Comparison of ENCODE assay signal across 8 cellular contexts in genomic region chr6:37783025-37783825, GRCh38. TPM values are rescaled to one million over a fixed set of nuclear protein-coding genes. Genes with fewer than 3 reads are reported as not detected.
DNase-seq lines count a peak whose midpoint lies in the region; ATAC-seq and TF ChIP-seq lines count a peak whose summit lies in the region.

No MANE protein-coding gene starts in this region.

- CTCF ChIA-PET in CD4-positive, alpha-beta T cell (lab: Charles Lee) = interaction anchor here (1.3 kb wide), 1 partner anchor 399 kb away, joined by 3 read pairs; no protein-coding TSS in a partner anchor

- H3K4me3 ChIP-seq in astrocyte of the cerebellum (ENCODE audit: low read depth, low read length) (peak overlapping the region; percentile 25), iPS DF 6.9 (ENCODE audit: low read length) (peak overlapping the region; percentile 30; the same call in 1 of the 2 replicates)

- H3K36me3 Mint-ChIP-seq in CD4-positive, alpha-beta T cell (ENCODE audit: low read depth) = no peaks in the 10 kb centered on the region

- H3K9me3 Mint-ChIP-seq in CD4-positive, alpha-beta T cell = no peaks in the 10 kb centered on the region

- intact Hi-C loops in CD4-positive, alpha-beta T cell (cut with DNase I, micrococcal nuclease) = no loop called here
- intact Hi-C loops in sciatic nerve (cut with DNase I) = no loop called here

- H3K9me3 ChIP-seq in CD4-positive, alpha-beta T cell (ENCODE audit: control insufficient read depth, low read length) = no peaks in the 10 kb centered on the region
- H3K9me3 ChIP-seq in iPS DF 6.9 (ENCODE audit: control insufficient read depth, insufficient read depth, low read length) = no peaks in the 10 kb centered on the region

- peaks cover 23% of the 10 kb centered on the region for H3K27me3 ChIP-seq in CD4-positive, alpha-beta T cell (ENCODE audit: control insufficient read depth, insufficient read depth, low read length)
- H3K27me3 ChIP-seq in iPS DF 6.9 (ENCODE audit: control insufficient read depth, insufficient read depth, low read length) = no peaks in the 10 kb centered on the region; the same call in 1 of the 2 replicates

- peaks cover 17% of the 10 kb centered on the region for H3K4me1 Mint-ChIP-seq in CD4-positive, alpha-beta T cell (ENCODE audit: low read depth)

- POLR2A ChIA-PET in CD4-positive, alpha-beta T cell (lab: Charles Lee) = no interaction called here

- WGBS in iPS DF 6.9 (ENCODE audit: insufficient coverage, insufficient read length) = no CpG with 5 or more reads among the region's 22 CpGs

- H3K27me3 Mint-ChIP-seq in CD4-positive, alpha-beta T cell = peaks cover 41% of the 10 kb centered on the region

- ATAC-seq in CD4-positive, alpha-beta T cell (ENCODE audit: poor library complexity) = no peak
- peak; percentile 59 for ATAC-seq in sciatic nerve
- no peak for ATAC-seq in GM21825 (IDR thresholded peaks at IDR 0.05; ENCODE audit: unreplicated experiment)
- no peak for ATAC-seq in HG03520 (IDR thresholded peaks at IDR 0.05; ENCODE audit: unreplicated experiment)

- TF ChIP-seq CTCF in CD4-positive, alpha-beta T cell (IDR thresholded peaks at IDR 0.05) = no peak
- TF ChIP-seq CTCF in astrocyte of the cerebellum (IDR thresholded peaks at IDR 0.05; ENCODE audit: low read depth, low read length, missing control alignments) = no peak

- no peaks in the 10 kb centered on the region for H3K36me3 ChIP-seq in iPS DF 6.9 (ENCODE audit: control insufficient read depth, insufficient read depth, low read length)

- no peak for DNase-seq in CD4-positive, alpha-beta T cell
- DNase-seq in M059J (ENCODE audit: low read depth) (peak; percentile 64), astrocyte of the cerebellum (ENCODE audit: low read depth) (no peak), iPS DF 6.9 (ENCODE audit: low read depth, low spot score) (no peak), sciatic nerve (ENCODE audit: low spot score) (peak; percentile 62), middle frontal gyrus (ENCODE audit: extremely low spot score, low spot score) (no peak)

- peaks cover 20% of the 10 kb centered on the region for H3K4me1 ChIP-seq in iPS DF 6.9 (ENCODE audit: control insufficient read depth, insufficient read depth, low read length)

- H3K27ac ChIP-seq in CD4-positive, alpha-beta T cell (ENCODE audit: low read depth, low read length) = no peak overlapping the region
- no peak overlapping the region for H3K27ac ChIP-seq in iPS DF 6.9 (ENCODE audit: low read length)

- no peak overlapping the region for H3K27ac Mint-ChIP-seq in CD4-positive, alpha-beta T cell

- in situ Hi-C loops in astrocyte of the cerebellum (cut with HindIII; ENCODE audit: low sequenced_read_pairs) = no loop called here

- H3K4me3 Mint-ChIP-seq in CD4-positive, alpha-beta T cell = peak overlapping the region; percentile 79

RNA-seq across cellular contexts. Expression of gene ZFAND3, which starts 36.3 kb away (rescaled TPM):
- total RNA-seq in CD4-positive, alpha-beta T cell = 10 to 100 TPM; 34.4 to 37.0 TPM
- 17.6 and 36.2 TPM in 2 replicates for total RNA-seq in M059J (2014; rRNA removed; shearing (Covaris generic))
- total RNA-seq in sciatic nerve = 58.9 TPM

Comparison
In these comparisons a context has a peak if more than half of its experiments do, and no peak if none do; other contexts are left out.
1. DNase-seq: peak in M059J (single experiment) and sciatic nerve (single experiment); none in CD4-positive, alpha-beta T cell (0 of 10), astrocyte of the cerebellum (single experiment), iPS DF 6.9 (single experiment) and middle frontal gyrus (single experiment).